In the genomic region with DNA sequence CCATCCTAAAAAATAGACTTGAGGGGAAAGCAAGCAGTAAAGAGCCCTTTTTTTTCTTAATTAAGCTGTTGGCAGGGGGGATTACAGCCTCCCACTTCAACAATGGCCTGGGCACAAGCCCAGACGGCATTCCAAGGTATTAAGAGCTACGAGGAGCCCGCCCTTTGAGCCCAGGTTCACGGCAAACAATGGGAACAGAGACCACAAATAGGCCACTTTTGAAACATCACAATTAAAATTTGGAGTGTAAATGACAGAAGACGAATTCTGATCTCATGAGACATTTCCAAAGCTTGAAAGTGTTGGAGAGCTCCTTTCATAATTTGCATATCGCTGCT, we compare ENCODE assay signal across 1 cellular context.
A peak's percentile ranks its signal among the peaks of the same experiment; 100 is the strongest.
TF ChIP-seq lines count a peak whose summit lies in the region.

No MANE protein-coding gene starts in this region.

TF ChIP-seq in Ishikawa, 13 proteins besides CTCF, POLR2A, EP300 and RAD21 (continued from another document):
- TF ChIP-seq, protein P1, sequence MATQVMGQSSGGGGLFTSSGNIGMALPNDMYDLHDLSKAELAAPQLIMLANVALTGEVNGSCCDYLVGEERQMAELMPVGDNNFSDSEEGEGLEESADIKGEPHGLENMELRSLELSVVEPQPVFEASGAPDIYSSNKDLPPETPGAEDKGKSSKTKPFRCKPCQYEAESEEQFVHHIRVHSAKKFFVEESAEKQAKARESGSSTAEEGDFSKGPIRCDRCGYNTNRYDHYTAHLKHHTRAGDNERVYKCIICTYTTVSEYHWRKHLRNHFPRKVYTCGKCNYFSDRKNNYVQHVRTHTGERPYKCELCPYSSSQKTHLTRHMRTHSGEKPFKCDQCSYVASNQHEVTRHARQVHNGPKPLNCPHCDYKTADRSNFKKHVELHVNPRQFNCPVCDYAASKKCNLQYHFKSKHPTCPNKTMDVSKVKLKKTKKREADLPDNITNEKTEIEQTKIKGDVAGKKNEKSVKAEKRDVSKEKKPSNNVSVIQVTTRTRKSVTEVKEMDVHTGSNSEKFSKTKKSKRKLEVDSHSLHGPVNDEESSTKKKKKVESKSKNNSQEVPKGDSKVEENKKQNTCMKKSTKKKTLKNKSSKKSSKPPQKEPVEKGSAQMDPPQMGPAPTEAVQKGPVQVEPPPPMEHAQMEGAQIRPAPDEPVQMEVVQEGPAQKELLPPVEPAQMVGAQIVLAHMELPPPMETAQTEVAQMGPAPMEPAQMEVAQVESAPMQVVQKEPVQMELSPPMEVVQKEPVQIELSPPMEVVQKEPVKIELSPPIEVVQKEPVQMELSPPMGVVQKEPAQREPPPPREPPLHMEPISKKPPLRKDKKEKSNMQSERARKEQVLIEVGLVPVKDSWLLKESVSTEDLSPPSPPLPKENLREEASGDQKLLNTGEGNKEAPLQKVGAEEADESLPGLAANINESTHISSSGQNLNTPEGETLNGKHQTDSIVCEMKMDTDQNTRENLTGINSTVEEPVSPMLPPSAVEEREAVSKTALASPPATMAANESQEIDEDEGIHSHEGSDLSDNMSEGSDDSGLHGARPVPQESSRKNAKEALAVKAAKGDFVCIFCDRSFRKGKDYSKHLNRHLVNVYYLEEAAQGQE (IDR thresholded peaks at IDR 0.05; ENCODE audit: low read depth): peak; percentile 29; the same call in 1 of the 2 replicates
- TF ChIP-seq CEBPB (IDR thresholded peaks at IDR 0.05): no peak
- no peak for TF ChIP-seq ZBTB7A (IDR thresholded peaks at IDR 0.05; ENCODE audit: low read depth)
- no peak for TF ChIP-seq EGR1 (IDR thresholded peaks at IDR 0.05)
- TF ChIP-seq TCF12 (IDR thresholded peaks at IDR 0.05; ENCODE audit: low read depth): peak; percentile 52
- TF ChIP-seq MAX (IDR thresholded peaks at IDR 0.05): no peak
- peak; percentile 77 for TF ChIP-seq NFIC (IDR thresholded peaks at IDR 0.05)
- TF ChIP-seq FOXM1 (IDR thresholded peaks at IDR 0.05; ENCODE audit: borderline replicate concordance, low read depth): no peak
TF ChIP-seq in Ishikawa: peak in this region for 4.
